ENCODE assay signal across 1 cellular context in genomic region chr5:172807766-172808311, GRCh38.
TF ChIP-seq lines count a peak whose summit lies in the region.

No MANE protein-coding gene starts in this region.

TF ChIP-seq in endothelial cell of umbilical vein, 7 proteins besides CTCF, POLR2A, EP300 and RAD21:
- TF ChIP-seq EZH2 (IDR thresholded peaks at IDR 0.05; ENCODE audit: borderline replicate concordance, low read depth, low read length, severe bottlenecking): no peak
- TF ChIP-seq JUN (IDR thresholded peaks at IDR 0.05; ENCODE audit: borderline replicate concordance, insufficient read depth, insufficient read length, low read depth): no peak
- no peak for TF ChIP-seq MAX (IDR thresholded peaks at IDR 0.05; ENCODE audit: insufficient read depth, insufficient read length)
- no peak for TF ChIP-seq POLR2AphosphoS5 (IDR thresholded peaks at IDR 0.05; ENCODE audit: insufficient read depth, low read depth, low read length)
- TF ChIP-seq FOS (IDR thresholded peaks at IDR 0.05; ENCODE audit: borderline replicate concordance, insufficient read depth, low read length): no peak
- TF ChIP-seq MYC (IDR thresholded peaks at IDR 0.05; ENCODE audit: low read depth, low read length): no peak
- no peak for TF ChIP-seq GATA2 (IDR thresholded peaks at IDR 0.05; ENCODE audit: insufficient read depth, insufficient read length, low read depth, low read length)
